Comparison of ENCODE assay signal across 2 cellular contexts in the genomic region with DNA sequence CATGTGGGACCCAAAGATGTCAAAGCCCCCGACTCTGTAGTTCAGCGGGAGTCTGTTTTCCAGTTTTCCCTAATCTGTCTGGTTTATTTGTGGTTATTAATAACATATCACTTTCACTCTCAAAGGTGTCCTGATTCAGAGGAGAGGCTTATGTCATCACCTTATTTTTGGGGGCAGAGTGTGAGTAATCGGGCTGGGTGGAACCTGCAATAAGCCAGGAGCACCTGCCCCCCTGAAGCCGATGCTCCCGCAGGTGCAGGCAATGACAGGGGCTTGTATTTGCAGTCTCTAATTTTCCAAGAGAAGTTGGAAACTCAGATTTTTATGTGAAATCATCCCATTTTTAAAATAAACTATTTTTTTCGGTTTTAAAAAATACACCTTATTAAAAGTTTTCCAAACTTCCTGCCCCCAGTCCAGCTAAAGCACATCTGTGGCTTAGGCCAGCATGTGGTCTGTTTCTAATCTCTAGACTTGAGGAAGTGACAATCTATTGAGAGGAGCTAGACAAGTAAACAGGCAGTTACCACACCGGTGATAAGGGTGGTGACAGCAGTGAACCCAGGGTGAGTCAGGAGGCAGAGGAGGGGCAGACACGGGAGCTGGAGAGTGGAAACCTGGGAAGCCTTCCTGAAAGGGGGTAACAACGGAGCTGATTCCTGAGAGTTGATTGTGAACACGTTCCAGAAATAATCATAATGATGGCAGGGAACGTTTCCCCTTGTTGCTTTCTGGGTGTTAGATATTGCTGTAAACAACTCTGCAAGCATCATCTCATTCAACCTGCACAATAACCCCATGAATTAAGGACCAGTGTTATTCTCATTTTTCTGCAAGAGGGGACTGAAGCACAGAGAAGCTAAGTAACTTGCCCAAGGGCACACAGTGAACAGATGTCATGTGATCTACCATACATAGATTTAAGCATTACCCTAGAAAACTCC.
A peak's percentile ranks its signal among the peaks of the same experiment; 100 is the strongest.
TF ChIP-seq lines count a peak whose summit lies in the region.

No MANE protein-coding gene starts in this region.

TF ChIP-seq in SK-N-SH treated with all-trans-retinoic acid at 6 μM for 48 hours, 23 proteins besides CTCF, POLR2A, EP300 and RAD21:
- TF ChIP-seq CREB5 (CRISPR knock-in tag; IDR thresholded peaks at IDR 0.05; ENCODE audit: low read depth) (no peak), ZNF565 (CRISPR knock-in tag; conservative IDR thresholded peaks at IDR 0.05; ENCODE audit: low read depth) (no peak), ZFP30 (CRISPR knock-in tag; IDR thresholded peaks at IDR 0.05) (no peak), ZC3H10 (CRISPR knock-in tag; IDR thresholded peaks at IDR 0.05) (no peak), TSHZ2 (CRISPR knock-in tag; IDR thresholded peaks at IDR 0.05) (no peak), CSDC2 (CRISPR knock-in tag; IDR thresholded peaks at IDR 0.05) (no peak), TCF4 (CRISPR knock-in tag; IDR thresholded peaks at IDR 0.05; ENCODE audit: borderline replicate concordance) (no peak), ZFP3 (CRISPR knock-in tag; IDR thresholded peaks at IDR 0.05) (no peak), PPARA (CRISPR knock-in tag; IDR thresholded peaks at IDR 0.05; ENCODE audit: borderline replicate concordance) (no peak), ZNF70 (CRISPR knock-in tag; IDR thresholded peaks at IDR 0.05) (no peak), BACH2 (CRISPR knock-in tag; IDR thresholded peaks at IDR 0.05; ENCODE audit: borderline replicate concordance) (no peak), TOX (CRISPR knock-in tag; IDR thresholded peaks at IDR 0.05; ENCODE audit: borderline replicate concordance) (no peak), OSR1 (CRISPR knock-in tag; IDR thresholded peaks at IDR 0.05) (no peak), ARNTL (CRISPR knock-in tag; IDR thresholded peaks at IDR 0.05; ENCODE audit: borderline replicate concordance, low read depth) (no peak), ISL1 (CRISPR knock-in tag; IDR thresholded peaks at IDR 0.05) (no peak), POU6F1 (CRISPR knock-in tag; IDR thresholded peaks at IDR 0.05; ENCODE audit: borderline replicate concordance, low read depth) (no peak), ESRRG (CRISPR knock-in tag; IDR thresholded peaks at IDR 0.05) (no peak), ZNF8 (CRISPR knock-in tag; IDR thresholded peaks at IDR 0.05) (no peak), SNAI2 (CRISPR knock-in tag; IDR thresholded peaks at IDR 0.05) (no peak)
- TF ChIP-seq, protein P1, sequence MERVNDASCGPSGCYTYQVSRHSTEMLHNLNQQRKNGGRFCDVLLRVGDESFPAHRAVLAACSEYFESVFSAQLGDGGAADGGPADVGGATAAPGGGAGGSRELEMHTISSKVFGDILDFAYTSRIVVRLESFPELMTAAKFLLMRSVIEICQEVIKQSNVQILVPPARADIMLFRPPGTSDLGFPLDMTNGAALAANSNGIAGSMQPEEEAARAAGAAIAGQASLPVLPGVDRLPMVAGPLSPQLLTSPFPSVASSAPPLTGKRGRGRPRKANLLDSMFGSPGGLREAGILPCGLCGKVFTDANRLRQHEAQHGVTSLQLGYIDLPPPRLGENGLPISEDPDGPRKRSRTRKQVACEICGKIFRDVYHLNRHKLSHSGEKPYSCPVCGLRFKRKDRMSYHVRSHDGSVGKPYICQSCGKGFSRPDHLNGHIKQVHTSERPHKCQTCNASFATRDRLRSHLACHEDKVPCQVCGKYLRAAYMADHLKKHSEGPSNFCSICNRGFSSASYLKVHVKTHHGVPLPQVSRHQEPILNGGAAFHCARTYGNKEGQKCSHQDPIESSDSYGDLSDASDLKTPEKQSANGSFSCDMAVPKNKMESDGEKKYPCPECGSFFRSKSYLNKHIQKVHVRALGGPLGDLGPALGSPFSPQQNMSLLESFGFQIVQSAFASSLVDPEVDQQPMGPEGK (CRISPR knock-in tag; IDR thresholded peaks at IDR 0.05; ENCODE audit: borderline replicate concordance): no peak
TF ChIP-seq in SK-N-SH treated with all-trans-retinoic acid at 6 μM for 48 hours: peak in this region for 0.

TF ChIP-seq in endothelial cell of umbilical vein, 7 proteins besides CTCF, POLR2A, EP300 and RAD21:
- TF ChIP-seq MYC (IDR thresholded peaks at IDR 0.05; ENCODE audit: low read depth, low read length) (no peak), JUN (IDR thresholded peaks at IDR 0.05; ENCODE audit: borderline replicate concordance, insufficient read depth, insufficient read length, low read depth) (peak; percentile 2), GATA2 (IDR thresholded peaks at IDR 0.05; ENCODE audit: insufficient read depth, insufficient read length, low read depth, low read length) (peak; percentile 89), POLR2AphosphoS5 (IDR thresholded peaks at IDR 0.05; ENCODE audit: insufficient read depth, low read depth, low read length) (peak; percentile 71), EZH2 (IDR thresholded peaks at IDR 0.05; ENCODE audit: borderline replicate concordance, low read depth, low read length, severe bottlenecking) (no peak), FOS (IDR thresholded peaks at IDR 0.05; ENCODE audit: borderline replicate concordance, insufficient read depth, low read length) (peak; percentile 86)
- TF ChIP-seq, protein P2, sequence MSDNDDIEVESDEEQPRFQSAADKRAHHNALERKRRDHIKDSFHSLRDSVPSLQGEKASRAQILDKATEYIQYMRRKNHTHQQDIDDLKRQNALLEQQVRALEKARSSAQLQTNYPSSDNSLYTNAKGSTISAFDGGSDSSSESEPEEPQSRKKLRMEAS (IDR thresholded peaks at IDR 0.05; ENCODE audit: insufficient read depth, insufficient read length): no peak
